ENCODE assay signal across 14 cellular contexts in genomic region chr10:72226418-72227027, GRCh38. TPM values are rescaled to one million over a fixed set of nuclear protein-coding genes. Genes with fewer than 3 reads are reported as not detected.
DNase-seq lines count a peak whose midpoint lies in the region; ATAC-seq and TF ChIP-seq lines count a peak whose summit lies in the region.
"Had no signal": no experiment of that assay in that cellular context is flagged by ENCODE, and none has a peak within 500 bp of the region (broad histone marks: within the 10 kb centered on the region; RNA-seq: fewer than 3 reads in every experiment).

No MANE protein-coding gene starts in this region.

- H3K27me3 Mint-ChIP-seq in activated naive CD4-positive, alpha-beta T cell treated with anti-CD3 and anti-CD28 coated beads for 36 hours (ENCODE audit: low read depth): no peaks in the 10 kb centered on the region
- H3K27me3 Mint-ChIP-seq in T-helper 17 cell (no peaks in the 10 kb centered on the region), memory B cell (no peaks in the 10 kb centered on the region)

- intact Hi-C loops in activated naive CD4-positive, alpha-beta T cell treated with anti-CD3 and anti-CD28 coated beads for 36 hours (cut with micrococcal nuclease): no loop called here

- TF ChIP-seq EP300 in tibial nerve (IDR thresholded peaks at IDR 0.05): no peak

- peaks cover 61% of the 10 kb centered on the region for H3K4me1 Mint-ChIP-seq in activated naive CD4-positive, alpha-beta T cell treated with anti-CD3 and anti-CD28 coated beads for 36 hours (ENCODE audit: low read depth)
- H3K4me1 Mint-ChIP-seq in T-helper 17 cell (peaks cover 26% of the 10 kb centered on the region), memory B cell (peaks cover 28% of the 10 kb centered on the region)

- TF ChIP-seq POLR2A in tibial nerve (IDR thresholded peaks at IDR 0.05): no peak

- no peak for DNase-seq in activated naive CD4-positive, alpha-beta T cell treated with anti-CD3 and anti-CD28 coated beads for 36 hours
- no peak for DNase-seq in activated naive CD4-positive, alpha-beta T cell (lab: John Stamatoyannopoulos, UW)
- DNase-seq in T-helper 17 cell (no peak), memory B cell (ENCODE audit: low spot score in 2 of 2) (no peak), tibial nerve (ENCODE audit: low spot score in 2 of 2) (no peak), SJCRH30 (no peak), NCI-H2107 treated with DMSO at 0.1 percent for 48 hours (lab: John Stamatoyannopoulos, UW; ENCODE audit: unreplicated experiment) (no peak)
- DNase-seq: activated CD4-positive, CD25-positive, alpha-beta regulatory T cell; DMS153; effector memory CD4-positive, alpha-beta T cell; NCI-H1436; nephron progenitor cell; SW 1271 had no signal

- H3K27me3 ChIP-seq in tibial nerve (no peaks in the 10 kb centered on the region), SJCRH30 (no peaks in the 10 kb centered on the region)

- no peaks in the 10 kb centered on the region for H3K9me3 Mint-ChIP-seq in activated naive CD4-positive, alpha-beta T cell treated with anti-CD3 and anti-CD28 coated beads for 36 hours
- H3K9me3 Mint-ChIP-seq in memory B cell: no peaks in the 10 kb centered on the region
- H3K9me3 Mint-ChIP-seq: nephron progenitor cell had no signal

- peak overlapping the region; percentile 51 for H3K27ac Mint-ChIP-seq in activated naive CD4-positive, alpha-beta T cell treated with anti-CD3 and anti-CD28 coated beads for 36 hours
- H3K27ac Mint-ChIP-seq in T-helper 17 cell (peak overlapping the region; percentile 56), memory B cell (peak overlapping the region; percentile 70)
- H3K27ac Mint-ChIP-seq: nephron progenitor cell had no signal

- H3K4me3 ChIP-seq in tibial nerve (no peak overlapping the region), SJCRH30 (no peak overlapping the region)

- H3K4me3 Mint-ChIP-seq in activated naive CD4-positive, alpha-beta T cell treated with anti-CD3 and anti-CD28 coated beads for 36 hours: no peak overlapping the region
- H3K4me3 Mint-ChIP-seq in T-helper 17 cell: no peak overlapping the region
- H3K4me3 Mint-ChIP-seq in memory B cell: no peak overlapping the region
- H3K4me3 Mint-ChIP-seq: nephron progenitor cell had no signal

- CTCF ChIA-PET in activated naive CD4-positive, alpha-beta T cell treated with anti-CD3 and anti-CD28 coated beads for 36 hours (lab: Charles Lee): interaction anchor here (0.7 to 4.0 kb wide), 7 partner anchors 21 to 330 kb away, joined by 3 to 43 read pairs (median 3); no protein-coding TSS in a partner anchor

- TF ChIP-seq CTCF in tibial nerve (IDR thresholded peaks at IDR 0.05): no peak

- H3K4me1 ChIP-seq in tibial nerve (peaks cover 0 to 69% (median 33%) of the 10 kb centered on the region in 4 donors), SJCRH30 (0 out of 2 replicates have a peak, but pooled peaks cover 3% of the 10 kb centered on the region)

- H3K36me3 ChIP-seq in tibial nerve (peaks cover 0 to 39% (median 8%) of the 10 kb centered on the region in 3 donors), SJCRH30 (peaks cover 15% of the 10 kb centered on the region)

- H3K9me3 ChIP-seq in T-helper 17 cell (ENCODE audit: control insufficient read depth, low read length, poor library complexity, severe bottlenecking) (no peaks in the 10 kb centered on the region), tibial nerve (no peaks in the 10 kb centered on the region), SJCRH30 (replicated peaks) (no peaks in the 10 kb centered on the region)

- H3K27ac ChIP-seq in tibial nerve: peak overlapping the region in 3 of 4 donors; percentile 23 to 92 (median 89)
- H3K27ac ChIP-seq in SJCRH30: no peak overlapping the region

- H3K36me3 Mint-ChIP-seq in activated naive CD4-positive, alpha-beta T cell treated with anti-CD3 and anti-CD28 coated beads for 36 hours (ENCODE audit: low read depth): peaks cover 26% of the 10 kb centered on the region
- H3K36me3 Mint-ChIP-seq in T-helper 17 cell (ENCODE audit: low read depth) (peaks cover 3% of the 10 kb centered on the region), memory B cell (peaks cover 6% of the 10 kb centered on the region)

- ATAC-seq in T-helper 17 cell (no peak), memory B cell (ENCODE audit: low read depth) (no peak), GM18868 (IDR thresholded peaks at IDR 0.05; ENCODE audit: unreplicated experiment) (no peak)

- WGBS in tibial nerve, 2 donors: 81 to 90% methylated on average over 6 of the region's 6 CpGs

RNA-seq across cellular contexts. Expression of gene ASCC1, which starts 10.4 kb away (rescaled TPM):
- 10 to 100 TPM; 61.6 to 68.5 TPM for total RNA-seq in activated naive CD4-positive, alpha-beta T cell treated with anti-CD3 and anti-CD28 coated beads for 36 hours
- total RNA-seq in T-helper 17 cell: 10 to 100 TPM; 14.0 to 14.6 TPM
- total RNA-seq in tibial nerve: 10 to 100 TPM; 34.2 to 85.7 (median 54.2) TPM
- total RNA-seq in SJCRH30 (2014; rRNA removed; shearing (Covaris generic)): 30.0 and 34.9 TPM in 2 replicates

RNA-seq across cellular contexts. Expression of gene ANAPC16, which starts 10.7 kb away (rescaled TPM):
- 100 to 1,000 TPM; 127 to 128 TPM for total RNA-seq in activated naive CD4-positive, alpha-beta T cell treated with anti-CD3 and anti-CD28 coated beads for 36 hours
- total RNA-seq in T-helper 17 cell: 10 to 100 TPM; 69.5 to 85.7 TPM
- 10 to 100 TPM; 52.6 to 72.3 (median 61.9) TPM for total RNA-seq in tibial nerve
- total RNA-seq in SJCRH30 (2014; rRNA removed; shearing (Covaris generic)): 71.9 and 72.2 TPM in 2 replicates

RNA-seq across cellular contexts. Expression of gene DDIT4, which starts 47.2 kb away (rescaled TPM):
- total RNA-seq in activated naive CD4-positive, alpha-beta T cell treated with anti-CD3 and anti-CD28 coated beads for 36 hours: 100 to 1,000 TPM; 684 to 689 TPM
- total RNA-seq in T-helper 17 cell: 100 to 1,000 TPM; 186 to 300 TPM
- total RNA-seq in tibial nerve: 1,000 to 10,000 TPM; 1,317 to 2,202 (median 1,604) TPM
- total RNA-seq in SJCRH30 (2014; rRNA removed; shearing (Covaris generic)): 84.5 and 94.2 TPM in 2 replicates
